Comparison of ENCODE assay signal across 22 cellular contexts in genomic region chr3:156732715-156733114, GRCh38.
"Had no signal": no experiment of that assay in that cellular context is flagged by ENCODE, and none has a peak within 500 bp of the region (broad histone marks: within the 10 kb centered on the region; RNA-seq: fewer than 3 reads in every experiment).

No MANE protein-coding gene starts in this region.

- H3K36me3 ChIP-seq: colonic mucosa, left ventricle myocardium inferior, lower lobe of right lung, neutrophil, suprapubic skin, thyroid gland had no signal

- H3K36me3 Mint-ChIP-seq: natural killer cell treated with Interleukin-12 subunit alpha and Interleukin-12 subunit beta and Interleukin-15 and Interleukin-18, amount 100 ng/mL, for 72 hours; type B pancreatic cell had no signal

- H3K9me3 Mint-ChIP-seq: natural killer cell treated with Interleukin-12 subunit alpha and Interleukin-12 subunit beta and Interleukin-15 and Interleukin-18, amount 100 ng/mL, for 72 hours; type B pancreatic cell had no signal

- H3K27me3 Mint-ChIP-seq: memory B cell; natural killer cell treated with Interleukin-12 subunit alpha and Interleukin-12 subunit beta and Interleukin-15 and Interleukin-18, amount 100 ng/mL, for 72 hours; type B pancreatic cell had no signal

- H3K4me3 Mint-ChIP-seq: memory B cell; natural killer cell treated with Interleukin-12 subunit alpha and Interleukin-12 subunit beta and Interleukin-15 and Interleukin-18, amount 100 ng/mL, for 72 hours; type B pancreatic cell had no signal

- H3K27ac ChIP-seq: colonic mucosa, hepatocyte, left ventricle myocardium inferior, lower lobe of right lung, neutrophil, suprapubic skin, thyroid gland had no signal

- H3K79me2 ChIP-seq: hepatocyte had no signal

- H3K4me2 ChIP-seq: hepatocyte had no signal

- H3K27ac Mint-ChIP-seq: memory B cell; natural killer cell treated with Interleukin-12 subunit alpha and Interleukin-12 subunit beta and Interleukin-15 and Interleukin-18, amount 100 ng/mL, for 72 hours; type B pancreatic cell had no signal

- H3K9me3 ChIP-seq: colonic mucosa, left ventricle myocardium inferior, lower lobe of right lung, neutrophil, suprapubic skin, thyroid gland had no signal

- ATAC-seq: left cardiac atrium, lower lobe of right lung, sciatic nerve had no signal

- H2AFZ ChIP-seq: hepatocyte had no signal

- DNase-seq: colonic mucosa; dermis blood vessel endothelial cell; erythroblast; foreskin melanocyte; head of caudate nucleus; kidney; left cardiac atrium; left ventricle myocardium inferior; lower lobe of right lung; midbrain; posterior cingulate gyrus; stimulated activated CD4-positive, alpha-beta T cell treated with anti-CD3 and anti-CD28 coated beads, Interleukin-2, amount 100 ng/mL, for 24 hours; stimulated activated CD4-positive, alpha-beta T cell treated with anti-CD3 and anti-CD28 coated beads, Interleukin-4, amount 100 ng/mL, for 4 hours; stimulated activated naive CD4-positive, alpha-beta T cell; thyroid gland had no signal

- H3K4me1 ChIP-seq: colonic mucosa, lower lobe of right lung, suprapubic skin, thyroid gland had no signal

- H3K27me3 ChIP-seq: colonic mucosa, hepatocyte, neutrophil, suprapubic skin, thyroid gland had no signal

- H3K4me3 ChIP-seq: colonic mucosa, hepatocyte, left ventricle myocardium inferior, lower lobe of right lung, suprapubic skin, thyroid gland had no signal
